In genomic region chr7:471866-472639, GRCh38 we compare ENCODE assay signal across 8 cellular contexts. TPM values are rescaled to one million over a fixed set of nuclear protein-coding genes. Genes with fewer than 3 reads are reported as not detected.
DNase-seq lines count a peak whose midpoint lies in the region; ATAC-seq and TF ChIP-seq lines count a peak whose summit lies in the region.

No MANE protein-coding gene starts in this region.

- no peak for TF ChIP-seq CTCF in CD4-positive, alpha-beta T cell (IDR thresholded peaks at IDR 0.05)
- no peak for TF ChIP-seq CTCF in RWPE2 (IDR thresholded peaks at IDR 0.05; ENCODE audit: poor library complexity, severe bottlenecking)
- no peak for TF ChIP-seq CTCF in gastroesophageal sphincter (IDR thresholded peaks at IDR 0.05)
- TF ChIP-seq CTCF in ovary (IDR thresholded peaks at IDR 0.05), result no peak

- POLR2A ChIA-PET in CD4-positive, alpha-beta T cell (lab: Charles Lee), result no interaction called here

- peak overlapping the region; percentile 6 for H3K4me3 Mint-ChIP-seq in CD4-positive, alpha-beta T cell

- intact Hi-C loops in CD4-positive, alpha-beta T cell (cut with DNase I, micrococcal nuclease), result no loop called here
- intact Hi-C loops in ovary (cut with DNase I), result no loop called here

- CTCF ChIA-PET in CD4-positive, alpha-beta T cell (lab: Charles Lee), result no interaction called here

- H3K4me3 ChIP-seq in RWPE2 (ENCODE audit: severe bottlenecking) (no peak overlapping the region), gastroesophageal sphincter (no peak overlapping the region), ovary (no peak overlapping the region)

- no peak for TF ChIP-seq EP300 in gastroesophageal sphincter (IDR thresholded peaks at IDR 0.05)
- TF ChIP-seq EP300 in ovary (IDR thresholded peaks at IDR 0.05), result no peak

- H3K9me3 ChIP-seq in CD4-positive, alpha-beta T cell (ENCODE audit: control insufficient read depth, low read length), result peaks cover 5% of the 10 kb centered on the region
- no peaks in the 10 kb centered on the region for H3K9me3 ChIP-seq in RWPE2 (ENCODE audit: severe bottlenecking)
- H3K9me3 ChIP-seq in gastroesophageal sphincter, result peaks cover 0 to 11% (median 0%) of the 10 kb centered on the region in 3 donors
- no peaks in the 10 kb centered on the region for H3K9me3 ChIP-seq in ovary

- H3K4me1 Mint-ChIP-seq in CD4-positive, alpha-beta T cell (ENCODE audit: low read depth), result peaks cover 19% of the 10 kb centered on the region

- WGBS in gastroesophageal sphincter (ENCODE audit: low coverage in 1 of 2), 2 donors, result 100% methylated on average over 2 of the region's 26 CpGs; no CpG with 5 or more reads in 1 of the 2 donors
- WGBS in ovary, 3 donors, result 31 to 35% (median 34%) methylated on average over 26 of the region's 26 CpGs

- H3K36me3 ChIP-seq in RWPE2 (ENCODE audit: low read depth) (no peaks in the 10 kb centered on the region), gastroesophageal sphincter (no peaks in the 10 kb centered on the region), ovary (no peaks in the 10 kb centered on the region)

- peaks cover 9% of the 10 kb centered on the region for H3K9me3 Mint-ChIP-seq in CD4-positive, alpha-beta T cell

- peak; percentile 56 for ATAC-seq in CD4-positive, alpha-beta T cell (ENCODE audit: poor library complexity)
- ATAC-seq in RWPE2 (ENCODE audit: low read depth) (peak; percentile 87), gastroesophageal sphincter (peak; percentile 86), HG03442 (IDR thresholded peaks at IDR 0.05; ENCODE audit: unreplicated experiment) (no peak)

- no peaks in the 10 kb centered on the region for H3K27me3 ChIP-seq in CD4-positive, alpha-beta T cell (ENCODE audit: control insufficient read depth, insufficient read depth, low read length)
- H3K27me3 ChIP-seq in RWPE2 (ENCODE audit: insufficient read depth, poor library complexity, severe bottlenecking) (no peaks in the 10 kb centered on the region), gastroesophageal sphincter (no peaks in the 10 kb centered on the region), ovary (no peaks in the 10 kb centered on the region)

- H3K27me3 Mint-ChIP-seq in CD4-positive, alpha-beta T cell, result no peaks in the 10 kb centered on the region

- no peak overlapping the region for H3K27ac ChIP-seq in CD4-positive, alpha-beta T cell (ENCODE audit: low read depth, low read length)
- H3K27ac ChIP-seq in RWPE2 (ENCODE audit: poor library complexity, severe bottlenecking) (peak overlapping the region; percentile 76), gastroesophageal sphincter (peak overlapping the region in 3 of 4 donors; percentile 64 to 77 (median 70)), ovary (peak overlapping the region; percentile 27 to 60)

- peak overlapping the region; percentile 69 for H3K27ac Mint-ChIP-seq in CD4-positive, alpha-beta T cell

- peaks cover 12% of the 10 kb centered on the region for H3K4me1 ChIP-seq in RWPE2 (ENCODE audit: insufficient read depth, poor library complexity, severe bottlenecking)
- H3K4me1 ChIP-seq in gastroesophageal sphincter, result peaks cover 0 to 15% (median 4%) of the 10 kb centered on the region in 3 donors
- H3K4me1 ChIP-seq in ovary (ENCODE audit: insufficient read depth), result peaks cover 8% of the 10 kb centered on the region

- no peaks in the 10 kb centered on the region for H3K36me3 Mint-ChIP-seq in CD4-positive, alpha-beta T cell (ENCODE audit: low read depth)

- no peak for TF ChIP-seq POLR2A in gastroesophageal sphincter (IDR thresholded peaks at IDR 0.05)
- TF ChIP-seq POLR2A in ovary (IDR thresholded peaks at IDR 0.05), result no peak

- DNase-seq in CD4-positive, alpha-beta T cell, result peak in 1 of 10 experiments; percentile 25
- DNase-seq in RWPE2 (ENCODE audit: low spot score), result peak; percentile 89
- peak; percentile 76 to 84 (median 80) for DNase-seq in ovary
- no peak for DNase-seq in putamen (ENCODE audit: low spot score)
- no peak for DNase-seq in AML-193 (lab: John Stamatoyannopoulos, UW)
- no peak for DNase-seq in SW480 (ENCODE audit: low spot score)

RNA-seq across cellular contexts. Expression of gene PDGFA, which starts 47.6 kb away (rescaled TPM):
- total RNA-seq in CD4-positive, alpha-beta T cell, result under 1 TPM; 0.55 to 0.70 TPM
- total RNA-seq in gastroesophageal sphincter (100 to 1,000 TPM in 2 of 4 donors, 10 to 100 TPM in 2; 66.0 to 162 (median 120) TPM), ovary (10 to 100 TPM in 3 of 7 donors, 1 to 10 TPM in 4; 3.7 to 35.5 (median 9.4) TPM)
- 1 to 10 TPM; 4.5 to 8.7 TPM for polyA plus RNA-seq in ovary

Comparison
In these comparisons a context has a peak if more than half of its experiments do, and no peak if none do; other contexts are left out.
1. DNase-seq: peak in RWPE2 (single experiment) and ovary (5 of 5); none in putamen (single experiment), AML-193 (0 of 2) and SW480 (single experiment).